Comparison of ENCODE assay signal across 24 cellular contexts in genomic region chr13:23107665-23108064, GRCh38.
A peak's percentile ranks its signal among the peaks of the same experiment; 100 is the strongest.
DNase-seq lines count a peak whose midpoint lies in the region; ATAC-seq, FAIRE-seq and TF ChIP-seq lines count a peak whose summit lies in the region.
"Had no signal": no experiment of that assay in that cellular context is flagged by ENCODE, and none has a peak within 500 bp of the region (broad histone marks: within the 10 kb centered on the region; RNA-seq: fewer than 3 reads in every experiment).

No MANE protein-coding gene starts in this region.

- H3K4me3 ChIP-seq in A549 (no peak overlapping the region), DND-41 (ENCODE audit: low read depth in 1 of 2, low read length in 2 of 2) (no peak overlapping the region), testis (peak overlapping the region; percentile 12 to 14), mesendoderm (ENCODE audit: low read length) (no peak overlapping the region)
- H3K4me3 ChIP-seq: BLaER1 treated with 17β-estradiol and CSF1 and Interleukin-3, amounts not matched to agents 10 nM and 100 nM had no signal

- ATAC-seq in A549 (no peak), DND-41 (ENCODE audit: insufficient read depth, low read depth) (peak; percentile 35; the same call in 1 of the 3 replicates), HG02798 (IDR thresholded peaks at IDR 0.05; ENCODE audit: poor library complexity, unreplicated experiment) (no peak)
- ATAC-seq: CD8-positive, alpha-beta T cell had no signal

- no peak overlapping the region for H2BK15ac ChIP-seq in mesendoderm (replicated peaks; ENCODE audit: low read depth)

- H2AK5ac ChIP-seq in mesendoderm (ENCODE audit: low read length), result no peak overlapping the region

- H3K36me3 ChIP-seq in DND-41 (ENCODE audit: insufficient read depth, low read length), result no peaks in the 10 kb centered on the region
- H3K36me3 ChIP-seq in testis (ENCODE audit: low read depth, missing control alignments), result no peaks in the 10 kb centered on the region
- no peaks in the 10 kb centered on the region for H3K36me3 ChIP-seq in mesendoderm (ENCODE audit: control insufficient read depth, insufficient read depth, low read length)
- H3K36me3 ChIP-seq: BLaER1 treated with 17β-estradiol and CSF1 and Interleukin-3, amounts not matched to agents 10 nM and 100 nM had no signal

- no peak overlapping the region for H3K9ac ChIP-seq in DND-41 (ENCODE audit: low read depth, low read length)
- no peak overlapping the region for H3K9ac ChIP-seq in mesendoderm (ENCODE audit: low read length)
- H3K9ac ChIP-seq: BLaER1 treated with 17β-estradiol and CSF1 and Interleukin-3, amounts not matched to agents 10 nM and 100 nM had no signal

- CTCF ChIA-PET in A549 (lab: Yijun Ruan, JAX), result no interaction called here

- POLR2A ChIA-PET in A549 (lab: Yijun Ruan, JAX), result no interaction called here

- H2AFZ ChIP-seq in DND-41 (ENCODE audit: low read depth, low read length), result no peak overlapping the region

- no peaks in the 10 kb centered on the region for H4K20me1 ChIP-seq in DND-41 (ENCODE audit: insufficient read depth, low read length)
- H4K20me1 ChIP-seq: BLaER1 treated with 17β-estradiol and CSF1 and Interleukin-3, amounts not matched to agents 10 nM and 100 nM had no signal

- no peaks in the 10 kb centered on the region for H3K4me1 ChIP-seq in A549
- no peaks in the 10 kb centered on the region for H3K4me1 ChIP-seq in DND-41 (ENCODE audit: insufficient read depth, low read length)
- no peaks in the 10 kb centered on the region for H3K4me1 ChIP-seq in testis
- no peaks in the 10 kb centered on the region for H3K4me1 ChIP-seq in mesendoderm (ENCODE audit: control insufficient read depth, low read depth, low read length)
- H3K4me1 ChIP-seq: Caco-2 had no signal

- 10% methylated on average over 7 of the region's 7 CpGs for WGBS in A549 (ENCODE audit: missing lambda C conversion rate)
- 55 to 77% methylated on average over 7 of the region's 7 CpGs for WGBS in testis, 2 donors
- no CpG with 5 or more reads among the region's 7 CpGs for WGBS in mesendoderm (ENCODE audit: extremely low coverage, insufficient coverage, low lambda C conversion rate)

- no peak overlapping the region for H2BK5ac ChIP-seq in mesendoderm (ENCODE audit: low read length)

- TF ChIP-seq RAD21 in A549 (conservative IDR thresholded peaks at IDR 0.05 in 1 of 2, IDR thresholded peaks at IDR 0.05 in 1 of 2), result no peak

- TF ChIP-seq POLR2A in A549 (IDR thresholded peaks at IDR 0.05; ENCODE audit: low read length) (no peak), testis (IDR thresholded peaks at IDR 0.05) (no peak)

- no peak for FAIRE-seq in A549 (lab: Jason Lieb, UNC)
- FAIRE-seq: A204.1, G401.6, GM12891, GM19239 had no signal

- H2BK120ac ChIP-seq in mesendoderm (ENCODE audit: low read depth, low read length), result no peak overlapping the region

- H3K4me2 ChIP-seq in A549 (no peak overlapping the region), DND-41 (ENCODE audit: insufficient read depth, low read length) (no peak overlapping the region), mesendoderm (ENCODE audit: low read length) (no peak overlapping the region)
- H3K4me2 ChIP-seq: BLaER1 treated with 17β-estradiol and CSF1 and Interleukin-3, amounts not matched to agents 10 nM and 100 nM had no signal

- H3K18ac ChIP-seq in mesendoderm (ENCODE audit: low read length), result no peak overlapping the region

- no peak overlapping the region for H3K56ac ChIP-seq in mesendoderm (ENCODE audit: low read length)

- H3K9me3 ChIP-seq in A549 (no peaks in the 10 kb centered on the region), DND-41 (ENCODE audit: insufficient read depth, low read length, severe bottlenecking) (no peaks in the 10 kb centered on the region), testis (no peaks in the 10 kb centered on the region)
- H3K9me3 ChIP-seq: Caco-2 had no signal

- intact Hi-C loops in testis (cut with DNase I; ENCODE audit: low total_unique reads), result no loop called here

- no peak for TF ChIP-seq EP300 in A549 (IDR thresholded peaks at IDR 0.05)

- no peak overlapping the region for H3K27ac ChIP-seq in A549
- H3K27ac ChIP-seq in DND-41 (ENCODE audit: low read length), result no peak overlapping the region
- H3K27ac ChIP-seq in testis, result no peak overlapping the region
- no peak overlapping the region for H3K27ac ChIP-seq in mesendoderm (ENCODE audit: low read depth, low read length)
- H3K27ac ChIP-seq: BLaER1 treated with 17β-estradiol and CSF1 and Interleukin-3, amounts not matched to agents 10 nM and 100 nM; C4-2B had no signal

- no peak overlapping the region for H4K8ac ChIP-seq in mesendoderm (ENCODE audit: low read depth, low read length)

- no peak overlapping the region for H4K5ac ChIP-seq in mesendoderm (ENCODE audit: low read length)

- no peak for TF ChIP-seq CTCF in A549 (IDR thresholded peaks at IDR 0.05)
- TF ChIP-seq CTCF in DND-41 (IDR thresholded peaks at IDR 0.05; ENCODE audit: borderline replicate concordance, extremely low read depth, low read length, poor library complexity, severe bottlenecking), result no peak
- no peak for TF ChIP-seq CTCF in testis (IDR thresholded peaks at IDR 0.05)

- H3K27me3 ChIP-seq in DND-41 (ENCODE audit: insufficient read depth, low read length, poor library complexity) (no peaks in the 10 kb centered on the region), testis (no peaks in the 10 kb centered on the region), mesendoderm (ENCODE audit: insufficient read depth, low read length, poor library complexity) (no peaks in the 10 kb centered on the region)
- H3K27me3 ChIP-seq: BLaER1 treated with 17β-estradiol and CSF1 and Interleukin-3, amounts not matched to agents 10 nM and 100 nM had no signal

- H3K79me2 ChIP-seq in DND-41 (ENCODE audit: insufficient read depth, low read length) (no peaks in the 10 kb centered on the region), mesendoderm (ENCODE audit: control insufficient read depth, insufficient read depth, low read length) (no peaks in the 10 kb centered on the region)

- no peak overlapping the region for H3K4ac ChIP-seq in mesendoderm (ENCODE audit: low read depth, low read length)

- H3K79me1 ChIP-seq in mesendoderm (ENCODE audit: low read length), result no peaks in the 10 kb centered on the region

- H3K23ac ChIP-seq in mesendoderm (ENCODE audit: low read length), result no peak overlapping the region

- no peak for DNase-seq in A549 (ENCODE audit: low read depth in 1 of 2, low spot score in 1 of 2)
- no peak for DNase-seq in DND-41
- peak; percentile 15 for DNase-seq in HT1080 (ENCODE audit: low read depth)
- DNase-seq in testis, result peak; percentile 60
- no peak for DNase-seq in mesendoderm
- no peak for DNase-seq in D341Med (ENCODE audit: low spot score)
- DNase-seq: 8988T; AML-193; Caco-2; Calu3; CD4-positive, alpha-beta T cell; CD8-positive, alpha-beta T cell; DMS 273 treated with DMSO at 0.1 percent for 48 hours; DMS153; DMS53; DMS79; GF-D8 had no signal

TF ChIP-seq in A549, 52 proteins besides CTCF, POLR2A, EP300 and RAD21:
- TF ChIP-seq PBX3 (IDR thresholded peaks at IDR 0.05) (no peak), MAFK (IDR thresholded peaks at IDR 0.05; ENCODE audit: partially characterized antibody) (peak; percentile 35)

Comparison
In these comparisons a context has a peak if more than half of its experiments do, and no peak if none do; other contexts are left out.
1. DNase-seq: peak in HT1080 (single experiment) and testis (single experiment); none in A549 (0 of 2), DND-41 (single experiment), mesendoderm (single experiment) and D341Med (single experiment).
2. H3K4me3 ChIP-seq: peak in testis (2 of 2); none in A549 (single experiment), DND-41 (0 of 2) and mesendoderm (single experiment).